In genomic region chr7:39749177-39749576, GRCh38 we compare ENCODE assay signal across 18 cellular contexts.
DNase-seq lines count a peak whose midpoint lies in the region.
"Had no signal": no experiment of that assay in that cellular context is flagged by ENCODE, and none has a peak within 500 bp of the region (broad histone marks: within the 10 kb centered on the region; RNA-seq: fewer than 3 reads in every experiment).

No MANE protein-coding gene starts in this region.

- H2AFZ ChIP-seq in GM23248: no peak overlapping the region

- DNase-seq in GM23248: peak; percentile 85
- peak; percentile 32 for DNase-seq in RKO (ENCODE audit: low spot score)
- DNase-seq in dedifferentiated amniotic fluid mesenchymal stem cell (ENCODE audit: extremely low spot score): peak; percentile 48
- peak; percentile 10 for DNase-seq in renal cortical epithelial cell (ENCODE audit: low read depth)
- no peak for DNase-seq in NCI-H2227 (lab: John Stamatoyannopoulos, UW; ENCODE audit: unreplicated experiment)
- no peak for DNase-seq in putamen (ENCODE audit: low spot score)
- DNase-seq in DMS153 (lab: John Stamatoyannopoulos, UW): no peak
- DNase-seq: activated B cell treated with CpG ODN at 0.5 μM for 24 hours; activated CD8-positive, alpha-beta memory T cell treated with anti-CD3 and anti-CD28 coated beads, Interleukin-2, amount 50 U/mL, for 48 hours; colonic mucosa; esophagus squamous epithelium; natural killer cell; NCI-H1092 treated with DMSO at 0.1 percent for 48 hours; NCI-H345; retina; stimulated activated CD4-positive, alpha-beta T cell treated with anti-CD3 and anti-CD28 coated beads, Interleukin-2, amount 100 ng/mL, for 24 hours; SW 1271; thyroid gland had no signal

- no peak overlapping the region for H3K9ac ChIP-seq in GM23248

- 11 to 12% methylated on average over 1 of the region's 1 CpG for WGBS in GM23248 (ENCODE audit: low coverage in 1 of 2, low lambda C conversion rate in 2 of 2, missing lambda C conversion rate in 2 of 2), 2 experiments

- no peak overlapping the region for H3K4me3 ChIP-seq in GM23248
- H3K4me3 ChIP-seq: colonic mucosa, esophagus squamous epithelium, thyroid gland had no signal

- no peaks in the 10 kb centered on the region for H3K27me3 ChIP-seq in GM23248 (replicated peaks; ENCODE audit: insufficient read depth)
- H3K27me3 ChIP-seq: colonic mucosa, esophagus squamous epithelium, thyroid gland had no signal

- in situ Hi-C loops in GM23248 (cut with MboI): loop anchor here (5.0 kb wide), 1 partner anchor 167 kb away; no protein-coding TSS in a partner anchor

- H3K4me2 ChIP-seq in GM23248 (ENCODE audit: unreplicated experiment): no peak overlapping the region

- peaks cover 18% of the 10 kb centered on the region for H3F3A ChIP-seq in GM23248 (ENCODE audit: insufficient read depth)

- H3K9me2 ChIP-seq in GM23248 (ENCODE audit: insufficient read depth): no peaks in the 10 kb centered on the region

- no peaks in the 10 kb centered on the region for H3K79me2 ChIP-seq in GM23248 (ENCODE audit: insufficient read depth)

- no peaks in the 10 kb centered on the region for H3K9me3 ChIP-seq in GM23248 (ENCODE audit: low read depth)
- H3K9me3 ChIP-seq: colonic mucosa, esophagus squamous epithelium, thyroid gland had no signal

- H3K27ac ChIP-seq in GM23248: peak overlapping the region; percentile 26
- H3K27ac ChIP-seq: colonic mucosa, esophagus squamous epithelium, thyroid gland had no signal

- H4K20me1 ChIP-seq in GM23248 (ENCODE audit: insufficient read depth): no peaks in the 10 kb centered on the region

- no peaks in the 10 kb centered on the region for H3K36me3 ChIP-seq in GM23248 (ENCODE audit: low read depth)
- H3K36me3 ChIP-seq: colonic mucosa, thyroid gland had no signal

- peaks cover 10% of the 10 kb centered on the region for H3K4me1 ChIP-seq in GM23248 (ENCODE audit: insufficient read depth)
- H3K4me1 ChIP-seq: colonic mucosa had no signal

Comparison
In these comparisons a context has a peak if more than half of its experiments do, and no peak if none do; other contexts are left out.
1. DNase-seq: peak in GM23248 (single experiment), RKO (single experiment), dedifferentiated amniotic fluid mesenchymal stem cell (single experiment) and renal cortical epithelial cell (single experiment); none in NCI-H2227 (single experiment), putamen (single experiment) and DMS153 (single experiment).